Comparison of ENCODE assay signal across 2 cellular contexts in the genomic region with DNA sequence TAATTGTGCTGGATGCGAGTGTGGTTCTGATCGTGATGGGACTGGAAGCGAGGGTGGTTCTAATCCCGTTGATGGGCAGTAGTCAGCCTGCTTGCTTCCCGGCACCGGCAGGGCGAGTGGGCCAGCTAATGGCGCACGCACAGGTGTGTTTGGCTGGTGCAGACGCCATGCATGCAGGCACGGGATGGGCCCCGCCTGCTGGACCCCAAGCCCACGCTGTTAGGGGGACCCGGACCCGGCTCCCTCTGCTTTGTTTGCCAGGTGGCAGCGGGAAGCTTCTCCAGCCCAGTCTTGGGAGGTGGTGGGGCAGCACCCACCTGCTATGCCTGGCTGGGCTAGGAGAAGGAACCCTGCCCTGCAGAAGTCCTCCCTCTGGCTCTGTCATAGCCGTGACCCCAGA.
TF ChIP-seq lines count a peak whose summit lies in the region.

No MANE protein-coding gene starts in this region.

TF ChIP-seq in IMR-90, 13 proteins besides CTCF, POLR2A, EP300 and RAD21:
- TF ChIP-seq FOS (IDR thresholded peaks at IDR 0.05; ENCODE audit: low read depth, low read length) (no peak), RCOR1 (IDR thresholded peaks at IDR 0.05; ENCODE audit: insufficient replicate concordance, low read length) (no peak), BHLHE40 (IDR thresholded peaks at IDR 0.05; ENCODE audit: low read depth, low read length) (no peak), NFE2L2 (IDR thresholded peaks at IDR 0.05; ENCODE audit: low read depth, low read length) (no peak), CHD1 (IDR thresholded peaks at IDR 0.05; ENCODE audit: low read depth, low read length) (no peak)
- TF ChIP-seq, protein P1, sequence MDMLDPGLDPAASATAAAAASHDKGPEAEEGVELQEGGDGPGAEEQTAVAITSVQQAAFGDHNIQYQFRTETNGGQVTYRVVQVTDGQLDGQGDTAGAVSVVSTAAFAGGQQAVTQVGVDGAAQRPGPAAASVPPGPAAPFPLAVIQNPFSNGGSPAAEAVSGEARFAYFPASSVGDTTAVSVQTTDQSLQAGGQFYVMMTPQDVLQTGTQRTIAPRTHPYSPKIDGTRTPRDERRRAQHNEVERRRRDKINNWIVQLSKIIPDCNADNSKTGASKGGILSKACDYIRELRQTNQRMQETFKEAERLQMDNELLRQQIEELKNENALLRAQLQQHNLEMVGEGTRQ (IDR thresholded peaks at IDR 0.05; ENCODE audit: low read depth, low read length), result no peak

TF ChIP-seq in HepG2, 621 proteins besides CTCF, POLR2A, EP300 and RAD21:
- TF ChIP-seq SP4 (CRISPR knock-in tag; IDR thresholded peaks at IDR 0.05) (no peak), FOXA1 (IDR thresholded peaks at IDR 0.05) (no peak), FOXA1 (CRISPR knock-in tag; IDR thresholded peaks at IDR 0.05) (no peak), SRY (CRISPR knock-in tag; IDR thresholded peaks at IDR 0.05) (no peak), AGO2 (optimal IDR thresholded peaks at IDR 0.05; ENCODE audit: low read depth, low read length) (peak; percentile 66)
